Comparison of ENCODE assay signal across 17 cellular contexts in genomic region chr18:22020867-22021370, GRCh38.
DNase-seq lines count a peak whose midpoint lies in the region; ATAC-seq and TF ChIP-seq lines count a peak whose summit lies in the region.
"Had no signal": no experiment of that assay in that cellular context is flagged by ENCODE, and none has a peak within 500 bp of the region (broad histone marks: within the 10 kb centered on the region; RNA-seq: fewer than 3 reads in every experiment).

No MANE protein-coding gene starts in this region.

- H3K14ac ChIP-seq in H9 (ENCODE audit: insufficient read depth, low read length), result no peak overlapping the region

- no peak overlapping the region for H2AK5ac ChIP-seq in H9 (ENCODE audit: insufficient read length, low read length)

- H4K91ac ChIP-seq in H9 (ENCODE audit: insufficient read length, low read depth, low read length), result no peak overlapping the region

- H3K4me1 ChIP-seq in H9 (ENCODE audit: insufficient read depth, low read length) (no peaks in the 10 kb centered on the region), endodermal cell (ENCODE audit: control insufficient read depth, insufficient read depth, low read length) (peaks cover 14% of the 10 kb centered on the region)

- no peak for DNase-seq in H9
- no peak for DNase-seq in endodermal cell
- no peak for DNase-seq in mesothelial cell of epicardium (ENCODE audit: low spot score in 2 of 2, unreplicated experiment in 2 of 2)
- DNase-seq in progenitor cell of endocrine pancreas (ENCODE audit: low spot score, unreplicated experiment), result no peak
- DNase-seq in NCI-H1436 (lab: John Stamatoyannopoulos, UW), result no peak
- no peak for DNase-seq in SIG-M5 (lab: John Stamatoyannopoulos, UW)
- DNase-seq: CD4-positive, alpha-beta memory T cell; DND-41; GDM1; NCI-H1694 treated with DMSO at 0.1 percent for 48 hours; NCI-H69; SK-N-SH had no signal

- TF ChIP-seq CTCF in H9 (conservative IDR thresholded peaks at IDR 0.05) (no peak), endodermal cell (conservative IDR thresholded peaks at IDR 0.05) (no peak), mesothelial cell of epicardium (IDR thresholded peaks at IDR 0.05; ENCODE audit: unreplicated experiment) (no peak), progenitor cell of endocrine pancreas (IDR thresholded peaks at IDR 0.05; ENCODE audit: unreplicated experiment) (no peak)

- no CpG with 5 or more reads among the region's 7 CpGs for WGBS in H9 (ENCODE audit: extremely low coverage, insufficient read length, low lambda C conversion rate)
- WGBS in endodermal cell (ENCODE audit: insufficient coverage in 1 of 2, insufficient read length in 1 of 2), 2 experiments, result 89 to 92% methylated on average over 3 to 7 of the region's 7 CpGs

- no peak overlapping the region for H3K27ac ChIP-seq in H9 (ENCODE audit: insufficient read length, low read depth, low read length)
- H3K27ac ChIP-seq in endodermal cell (ENCODE audit: low read depth, low read length), result no peak overlapping the region

- H2BK5ac ChIP-seq in H9 (ENCODE audit: insufficient read length, low read length), result no peak overlapping the region

- H3K4me3 Mint-ChIP-seq in H9, result no peak overlapping the region
- no peak overlapping the region for H3K4me3 Mint-ChIP-seq in endodermal cell
- no peak overlapping the region for H3K4me3 Mint-ChIP-seq in mesothelial cell of epicardium
- peak overlapping the region; percentile 5 for H3K4me3 Mint-ChIP-seq in progenitor cell of endocrine pancreas (ENCODE audit: low read depth)
- H3K4me3 Mint-ChIP-seq: B cell; CD4-positive, alpha-beta memory T cell; IgD-negative memory B cell had no signal

- no peaks in the 10 kb centered on the region for H4K20me1 ChIP-seq in H9 (ENCODE audit: control insufficient read depth, insufficient read depth, insufficient read length)

- H3K27me3 ChIP-seq in H9 (ENCODE audit: insufficient read depth, low read length) (no peaks in the 10 kb centered on the region), endodermal cell (ENCODE audit: control insufficient read depth, insufficient read depth, low read length, poor library complexity, severe bottlenecking) (no peaks in the 10 kb centered on the region)

- no peak overlapping the region for H2BK12ac ChIP-seq in H9 (ENCODE audit: insufficient read length, low read depth, low read length)

- no peak overlapping the region for H3K23ac ChIP-seq in H9 (ENCODE audit: insufficient read length, low read depth, low read length)

- H3K36me3 ChIP-seq in endodermal cell (ENCODE audit: control insufficient read depth, insufficient read depth, low read length), result no peaks in the 10 kb centered on the region

- H3K4me2 ChIP-seq in H9 (ENCODE audit: insufficient read depth, insufficient read length, low read length), result no peak overlapping the region
- H3K4me2 ChIP-seq: SK-N-SH had no signal

- no peak overlapping the region for H3T11ph ChIP-seq in H9 (ENCODE audit: low read length)

- H3K56ac ChIP-seq in H9 (ENCODE audit: insufficient read length, low read depth, low read length), result no peak overlapping the region

- H3K9me3 Mint-ChIP-seq in H9, result peaks cover 0 to 4% of the 10 kb centered on the region in 2 experiments; a peak in 2 of 5 replicates
- peaks cover 3% of the 10 kb centered on the region for H3K9me3 Mint-ChIP-seq in endodermal cell
- peaks cover 4% of the 10 kb centered on the region for H3K9me3 Mint-ChIP-seq in mesothelial cell of epicardium
- no peaks in the 10 kb centered on the region for H3K9me3 Mint-ChIP-seq in progenitor cell of endocrine pancreas (ENCODE audit: low read depth)

- no peak overlapping the region for H2BK20ac ChIP-seq in H9 (ENCODE audit: low read depth, low read length, poor library complexity, severe bottlenecking)

- H3K79me2 ChIP-seq in H9 (ENCODE audit: insufficient read depth, low read length), result no peaks in the 10 kb centered on the region

- ATAC-seq in GM19452 (IDR thresholded peaks at IDR 0.05; ENCODE audit: unreplicated experiment) (no peak), HG02678 (IDR thresholded peaks at IDR 0.05; ENCODE audit: unreplicated experiment) (no peak)
- ATAC-seq: Right ventricle myocardium inferior had no signal

- peak overlapping the region in 1 of 3 experiments; percentile 59; a peak in 2 of 7 replicates for H3K27ac Mint-ChIP-seq in H9
- peak overlapping the region; percentile 66 for H3K27ac Mint-ChIP-seq in endodermal cell
- H3K27ac Mint-ChIP-seq in mesothelial cell of epicardium, result peak overlapping the region; percentile 81
- H3K27ac Mint-ChIP-seq in progenitor cell of endocrine pancreas, result peak overlapping the region; percentile 94
- H3K27ac Mint-ChIP-seq: B cell; CD4-positive, alpha-beta memory T cell; IgD-negative memory B cell had no signal

- H4K5ac ChIP-seq in H9 (ENCODE audit: insufficient read length, low read depth, low read length), result peak overlapping the region; percentile 14

- no peak overlapping the region for H3K18ac ChIP-seq in H9 (ENCODE audit: insufficient read length, low read depth, low read length)

- H3K36me3 Mint-ChIP-seq in H9 (ENCODE audit: insufficient read depth in 1 of 3, low read depth in 3 of 3) (peaks cover 0 to 1% (median 0%) of the 10 kb centered on the region in 3 experiments; a peak in 1 of 7 replicates), endodermal cell (ENCODE audit: low read depth) (no peaks in the 10 kb centered on the region), mesothelial cell of epicardium (no peaks in the 10 kb centered on the region), progenitor cell of endocrine pancreas (ENCODE audit: insufficient read depth) (peaks cover 3% of the 10 kb centered on the region)
- H3K36me3 Mint-ChIP-seq: CD4-positive, alpha-beta memory T cell had no signal

- H3K4ac ChIP-seq in H9 (ENCODE audit: low read depth, low read length), result no peak overlapping the region

- H2BK120ac ChIP-seq in H9 (ENCODE audit: low read depth, low read length, poor library complexity, severe bottlenecking), result no peak overlapping the region

- H3K9me3 ChIP-seq in H9 (ENCODE audit: control insufficient read depth, low read depth, low read length), result no peaks in the 10 kb centered on the region
- H3K9me3 ChIP-seq in endodermal cell (ENCODE audit: control insufficient read depth, low read length), result peaks cover 11% of the 10 kb centered on the region
- H3K9me3 ChIP-seq: SK-N-SH had no signal

- no peak overlapping the region for H2AFZ ChIP-seq in H9 (ENCODE audit: low read length)

- no peaks in the 10 kb centered on the region for H3K23me2 ChIP-seq in H9 (ENCODE audit: insufficient read length, low read depth, low read length, poor library complexity, severe bottlenecking)

- no peak overlapping the region for H2BK15ac ChIP-seq in H9 (ENCODE audit: low read depth, low read length)

- no peaks in the 10 kb centered on the region for H3K79me1 ChIP-seq in H9 (ENCODE audit: insufficient read depth, low read depth, low read length, poor library complexity, severe bottlenecking)

- H3K9ac ChIP-seq in H9 (ENCODE audit: extremely low read depth, insufficient read length, low read length) (no peak overlapping the region), endodermal cell (ENCODE audit: extremely low read depth, low read length, poor library complexity, severe bottlenecking) (peak overlapping the region; percentile 15)
- H3K9ac ChIP-seq: SK-N-SH had no signal

- no peak overlapping the region for H3K4me3 ChIP-seq in endodermal cell (ENCODE audit: low read length)

- H3K4me1 Mint-ChIP-seq in H9, result peaks cover 7 to 8% of the 10 kb centered on the region in 2 experiments
- peaks cover 45% of the 10 kb centered on the region for H3K4me1 Mint-ChIP-seq in endodermal cell
- peaks cover 17% of the 10 kb centered on the region for H3K4me1 Mint-ChIP-seq in mesothelial cell of epicardium
- peaks cover 44% of the 10 kb centered on the region for H3K4me1 Mint-ChIP-seq in progenitor cell of endocrine pancreas (ENCODE audit: low read depth)
- H3K4me1 Mint-ChIP-seq: B cell; CD4-positive, alpha-beta memory T cell had no signal

- H3K27me3 Mint-ChIP-seq in H9 (ENCODE audit: low read depth), result peaks cover 5% of the 10 kb centered on the region; the same call in 1 of the 2 replicates
- H3K27me3 Mint-ChIP-seq in endodermal cell (ENCODE audit: insufficient read depth), result no peaks in the 10 kb centered on the region
- H3K27me3 Mint-ChIP-seq in mesothelial cell of epicardium (ENCODE audit: low read depth), result no peaks in the 10 kb centered on the region
- no peaks in the 10 kb centered on the region for H3K27me3 Mint-ChIP-seq in progenitor cell of endocrine pancreas
- H3K27me3 Mint-ChIP-seq: IgD-negative memory B cell had no signal

- no peak overlapping the region for H4K8ac ChIP-seq in H9 (replicated peaks; ENCODE audit: insufficient read length, low read depth, low read length)
